ENCODE assay signal across 8 cellular contexts in the genomic region with DNA sequence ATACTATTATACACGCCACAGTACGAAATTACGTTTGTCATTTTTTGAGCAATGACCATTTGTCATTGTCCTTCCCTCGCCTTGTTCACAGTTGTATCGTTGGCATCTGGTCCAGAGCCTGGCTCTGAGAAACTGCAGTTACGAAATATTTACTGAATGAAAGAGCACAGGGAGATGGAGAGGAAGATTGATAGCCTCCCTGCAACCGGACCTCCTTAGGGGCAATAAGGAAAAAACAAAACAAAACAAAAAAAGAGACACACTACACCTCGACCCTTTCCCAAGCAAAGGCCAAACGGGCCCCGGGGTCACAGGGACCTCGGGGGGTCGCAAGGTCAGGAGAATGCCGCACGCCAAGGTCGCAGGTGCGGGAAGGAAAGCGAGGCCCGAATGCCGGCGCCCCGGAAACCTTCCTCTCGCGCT. TPM values are rescaled to one million over a fixed set of nuclear protein-coding genes. Genes with fewer than 3 reads are reported as not detected.
DNase-seq lines count a peak whose midpoint lies in the region; ATAC-seq and TF ChIP-seq lines count a peak whose summit lies in the region.

No MANE protein-coding gene starts in this region.

- H3K36me3 Mint-ChIP-seq in IgD-negative memory B cell = peaks cover 2% of the 10 kb centered on the region

- peaks cover 16% of the 10 kb centered on the region for H3K36me3 ChIP-seq in BE2C
- H3K36me3 ChIP-seq in breast epithelium = no peaks in the 10 kb centered on the region
- H3K36me3 ChIP-seq in subcutaneous abdominal adipose tissue (ENCODE audit: control insufficient read depth in 5 of 5, insufficient read depth in 5 of 5, low read length in 5 of 5) = no peaks in the 10 kb centered on the region

- peak overlapping the region; percentile 80 to 98 (median 84) for H3K4me3 Mint-ChIP-seq in IgD-negative memory B cell

- peak overlapping the region; percentile 0 to 95 (median 87) for H3K9ac ChIP-seq in subcutaneous abdominal adipose tissue (ENCODE audit: low read length in 5 of 5)

- H3K27me3 ChIP-seq in BE2C (no peaks in the 10 kb centered on the region), breast epithelium (no peaks in the 10 kb centered on the region), layer of hippocampus (ENCODE audit: control insufficient read depth, insufficient read depth, low read length) (no peaks in the 10 kb centered on the region), subcutaneous abdominal adipose tissue (ENCODE audit: control insufficient read depth in 5 of 5, insufficient read depth in 4 of 5, low read length in 5 of 5) (peaks cover 0 to 2% (median 0%) of the 10 kb centered on the region in 5 donors)

- H3K27ac ChIP-seq in breast epithelium (peak overlapping the region; percentile 73 to 87), layer of hippocampus (ENCODE audit: low read depth, low read length) (peak overlapping the region; percentile 71), subcutaneous abdominal adipose tissue (ENCODE audit: low read depth, low read length) (no peak overlapping the region)

- H3K27ac Mint-ChIP-seq in IgD-negative memory B cell = no peak overlapping the region

- no peaks in the 10 kb centered on the region for H3K9me3 Mint-ChIP-seq in IgD-negative memory B cell

- H3K9me3 ChIP-seq in BE2C = no peaks in the 10 kb centered on the region
- H3K9me3 ChIP-seq in breast epithelium = no peaks in the 10 kb centered on the region
- no peaks in the 10 kb centered on the region for H3K9me3 ChIP-seq in subcutaneous abdominal adipose tissue (ENCODE audit: control insufficient read depth in 5 of 5, low read length in 5 of 5)

- intact Hi-C loops in breast epithelium (cut with DNase I; ENCODE audit: low total_unique reads) = no loop called here

- no peak for DNase-seq in BE2C
- DNase-seq in breast epithelium (ENCODE audit: low spot score in 2 of 2) = no peak

- no peak for ATAC-seq in GM18867 (IDR thresholded peaks at IDR 0.05; ENCODE audit: unreplicated experiment)
- no peak for ATAC-seq in GM18502 (IDR thresholded peaks at IDR 0.05; ENCODE audit: poor library complexity, unreplicated experiment)
- no peak for ATAC-seq in HG02938 (IDR thresholded peaks at IDR 0.05; ENCODE audit: unreplicated experiment)

- TF ChIP-seq POLR2A in breast epithelium (IDR thresholded peaks at IDR 0.05) = no peak

- no peaks in the 10 kb centered on the region for H3K27me3 Mint-ChIP-seq in IgD-negative memory B cell

- peaks cover 24 to 30% (median 30%) of the 10 kb centered on the region in 3 donors for H3K4me1 Mint-ChIP-seq in IgD-negative memory B cell

- H3K4me3 ChIP-seq in BE2C (ENCODE audit: low read depth, low read length) = peak overlapping the region; percentile 91
- H3K4me3 ChIP-seq in breast epithelium = peak overlapping the region; percentile 85 to 98 (median 87)
- H3K4me3 ChIP-seq in subcutaneous abdominal adipose tissue (ENCODE audit: low read depth in 1 of 5, low read length in 5 of 5) = peak overlapping the region; percentile 36 to 97 (median 94)

- H3K4me1 ChIP-seq in BE2C (no peaks in the 10 kb centered on the region), breast epithelium (no peaks in the 10 kb centered on the region), subcutaneous abdominal adipose tissue (ENCODE audit: control insufficient read depth in 5 of 5, insufficient read depth in 5 of 5, low read length in 5 of 5) (peaks cover 2 to 19% (median 17%) of the 10 kb centered on the region in 5 donors)

- TF ChIP-seq CTCF in BE2C (IDR thresholded peaks at IDR 0.05; ENCODE audit: low read depth, low read length) (no peak), breast epithelium (IDR thresholded peaks at IDR 0.05) (no peak)

RNA-seq across cellular contexts. Expression of a gene that starts 0.9 kb away (rescaled TPM):
- polyA plus RNA-seq in BE2C (2012; ENCODE audit: insufficient read depth, insufficient read length, low read depth) = 159 TPM
- 56.3 TPM for polyA plus RNA-seq in IgD-negative memory B cell
- 10 to 100 TPM; 15.4 to 56.2 (median 45.2) TPM for total RNA-seq in breast epithelium

RNA-seq across cellular contexts. Expression of a gene that starts 48.7 kb away (rescaled TPM):
- 7.0 TPM for polyA plus RNA-seq in BE2C (2012; ENCODE audit: insufficient read depth, insufficient read length, low read depth)
- polyA plus RNA-seq in IgD-negative memory B cell = 7.7 TPM
- 10 to 100 TPM; 12.7 to 15.4 (median 13.1) TPM for total RNA-seq in breast epithelium
